33 cellular contexts compared by ENCODE assay signal in genomic region chr17:62392908-62393307, GRCh38. TPM values are rescaled to one million over a fixed set of nuclear protein-coding genes. Genes with fewer than 3 reads are reported as not detected.
"Had no signal": no experiment of that assay in that cellular context is flagged by ENCODE, and none has a peak within 500 bp of the region (broad histone marks: within the 10 kb centered on the region; RNA-seq: fewer than 3 reads in every experiment).

No MANE protein-coding gene starts in this region.

- H3K27ac Mint-ChIP-seq: stimulated activated effector memory CD8-positive, alpha-beta T cell treated with anti-CD3 and anti-CD28 coated beads, Interleukin-12 subunit alpha, Interleukin-12 subunit beta, amount 100 ng/mL, for 72 hours; stimulated activated memory B cell treated with anti-CD40 and anti-IgM and Interleukin-4, amounts not matched to agents 10 μg/mL and 1 μg/mL and 100 μg/mL, for 72 hours; stimulated activated naive B cell treated with anti-CD40 and anti-IgM and Interleukin-4, amounts not matched to agents 10 μg/mL and 1 μg/mL and 100 μg/mL, for 72 hours; stimulated activated naive CD8-positive, alpha-beta T cell treated with anti-CD3 and anti-CD28 coated beads, Interleukin-15, amount 100 ng/mL, for 72 hours; stimulated activated naive CD8-positive, alpha-beta T cell treated with anti-CD3 and anti-CD28 coated beads, Interleukin-15, Interleukin-2, amounts not matched to agents 100 ng/mL and 50 ng/mL, for 24 hours had no signal

- H3K36me3 ChIP-seq: stomach, suprapubic skin, thoracic aorta, thyroid gland, tibial artery, tibial nerve, transverse colon, upper lobe of left lung, upper lobe of right lung, uterus, vagina had no signal

- H3K36me3 Mint-ChIP-seq: stimulated activated effector memory CD8-positive, alpha-beta T cell treated with anti-CD3 and anti-CD28 coated beads, Interleukin-12 subunit alpha, Interleukin-12 subunit beta, amount 100 ng/mL, for 72 hours; stimulated activated memory B cell treated with anti-CD40 and anti-IgM and Interleukin-4, amounts not matched to agents 10 μg/mL and 1 μg/mL and 100 μg/mL, for 72 hours; stimulated activated naive B cell treated with anti-CD40 and anti-IgM and Interleukin-4, amounts not matched to agents 10 μg/mL and 1 μg/mL and 100 μg/mL, for 72 hours had no signal

- H3K9me3 Mint-ChIP-seq: stimulated activated effector memory CD8-positive, alpha-beta T cell treated with anti-CD3 and anti-CD28 coated beads, Interleukin-12 subunit alpha, Interleukin-12 subunit beta, amount 100 ng/mL, for 72 hours; stimulated activated memory B cell treated with anti-CD40 and anti-IgM and Interleukin-4, amounts not matched to agents 10 μg/mL and 1 μg/mL and 100 μg/mL, for 72 hours; stimulated activated naive B cell treated with anti-CD40 and anti-IgM and Interleukin-4, amounts not matched to agents 10 μg/mL and 1 μg/mL and 100 μg/mL, for 72 hours; stimulated activated naive CD8-positive, alpha-beta T cell treated with anti-CD3 and anti-CD28 coated beads, Interleukin-15, amount 100 ng/mL, for 72 hours; stimulated activated naive CD8-positive, alpha-beta T cell treated with anti-CD3 and anti-CD28 coated beads, Interleukin-15, Interleukin-2, amounts not matched to agents 100 ng/mL and 50 ng/mL, for 24 hours had no signal

- H3K4me3 ChIP-seq: stomach, suprapubic skin, testis, thoracic aorta, thyroid gland, tibial artery, tibial nerve, transverse colon, upper lobe of left lung, upper lobe of right lung, uterus, vagina had no signal

- H3K4me1 Mint-ChIP-seq: stimulated activated effector memory CD8-positive, alpha-beta T cell treated with anti-CD3 and anti-CD28 coated beads, Interleukin-12 subunit alpha, Interleukin-12 subunit beta, amount 100 ng/mL, for 72 hours; stimulated activated memory B cell treated with anti-CD40 and anti-IgM and Interleukin-4, amounts not matched to agents 10 μg/mL and 1 μg/mL and 100 μg/mL, for 72 hours; stimulated activated naive CD8-positive, alpha-beta T cell treated with anti-CD3 and anti-CD28 coated beads, Interleukin-15, amount 100 ng/mL, for 72 hours had no signal

- H3K27ac ChIP-seq: stomach, suprapubic skin, testis, thoracic aorta, thyroid gland, tibial artery, tibial nerve, transverse colon, upper lobe of left lung, upper lobe of right lung, uterus, vagina had no signal

- H3K9me3 ChIP-seq: stomach, suprapubic skin, testis, thoracic aorta, thyroid gland, tibial artery, tibial nerve, transverse colon, upper lobe of left lung, upper lobe of right lung, uterus, vagina had no signal

- H3K4me3 Mint-ChIP-seq: stimulated activated effector memory CD8-positive, alpha-beta T cell treated with anti-CD3 and anti-CD28 coated beads, Interleukin-12 subunit alpha, Interleukin-12 subunit beta, amount 100 ng/mL, for 72 hours; stimulated activated memory B cell treated with anti-CD40 and anti-IgM and Interleukin-4, amounts not matched to agents 10 μg/mL and 1 μg/mL and 100 μg/mL, for 72 hours; stimulated activated naive B cell treated with anti-CD40 and anti-IgM and Interleukin-4, amounts not matched to agents 10 μg/mL and 1 μg/mL and 100 μg/mL, for 72 hours; stimulated activated naive CD8-positive, alpha-beta T cell treated with anti-CD3 and anti-CD28 coated beads, Interleukin-15, amount 100 ng/mL, for 72 hours; stimulated activated naive CD8-positive, alpha-beta T cell treated with anti-CD3 and anti-CD28 coated beads, Interleukin-15, Interleukin-2, amounts not matched to agents 100 ng/mL and 50 ng/mL, for 24 hours had no signal

- DNase-seq: stimulated activated CD4-positive, alpha-beta T cell treated with anti-CD3 and anti-CD28 coated beads, Interleukin-2, amount 100 ng/mL, for 24 hours; stimulated activated CD4-positive, alpha-beta T cell treated with anti-CD3 and anti-CD28 coated beads, Interleukin-2, amount 100 ng/mL, for 48 hours; stimulated activated CD4-positive, alpha-beta T cell treated with anti-CD3 and anti-CD28 coated beads, Interleukin-4, amount 100 ng/mL, for 1 hour; stimulated activated CD4-positive, alpha-beta T cell treated with anti-CD3 and anti-CD28 coated beads, Interleukin-4, amount 100 ng/mL, for 24 hours; stimulated activated CD4-positive, alpha-beta T cell treated with anti-CD3 and anti-CD28 coated beads, Interleukin-4, amount 100 ng/mL, for 4 hours; stimulated activated CD8-positive, alpha-beta memory T cell treated with anti-CD3 and anti-CD28 coated beads, Interleukin-4, amount 100 ng/mL, for 48 hours; stimulated activated naive B cell treated with anti-CD40 and anti-IgM and Interleukin-4, amounts not matched to agents 10 μg/mL and 1 μg/mL and 100 μg/mL, for 72 hours; stimulated activated naive CD4-positive, alpha-beta T cell; stimulated activated naive CD4-positive, alpha-beta T cell treated with Interleukin-2 at 50 U/mL for 16 hours; stimulated activated naive CD8-positive, alpha-beta T cell treated with anti-CD3 and anti-CD28 coated beads, Interleukin-15, amount 100 ng/mL, for 72 hours; stimulated activated naive CD8-positive, alpha-beta T cell treated with anti-CD3 and anti-CD28 coated beads, Interleukin-15, Interleukin-2, amounts not matched to agents 100 U/mL and 50 U/mL, for 24 hours; stomach; substantia nigra; testis; thyroid gland; tibial artery; transverse colon; trophoblast cell; upper lobe of left lung; upper lobe of right lung; uterus had no signal

- H3K27me3 ChIP-seq: testis, thyroid gland, tibial artery, transverse colon, upper lobe of left lung, uterus, vagina had no signal

- ATAC-seq: stimulated activated effector memory CD8-positive, alpha-beta T cell treated with anti-CD3 and anti-CD28 coated beads, Interleukin-12 subunit alpha, Interleukin-12 subunit beta, amount 100 ng/mL, for 72 hours; stimulated activated memory B cell treated with anti-CD40 and anti-IgM and Interleukin-4, amounts not matched to agents 10 μg/mL and 1 μg/mL and 100 μg/mL, for 72 hours; stimulated activated naive B cell treated with anti-CD40 and anti-IgM and Interleukin-4, amounts not matched to agents 10 μg/mL and 1 μg/mL and 100 μg/mL, for 72 hours; stimulated activated naive CD8-positive, alpha-beta T cell treated with anti-CD3 and anti-CD28 coated beads, Interleukin-15, amount 100 ng/mL, for 72 hours; stimulated activated naive CD8-positive, alpha-beta T cell treated with anti-CD3 and anti-CD28 coated beads, Interleukin-15, Interleukin-2, amounts not matched to agents 100 U/mL and 50 U/mL, for 24 hours; upper lobe of right lung had no signal

RNA-seq across cellular contexts. Expression of gene EFCAB3, which starts 12.6 kb away (rescaled TPM):
- total RNA-seq: stomach, subcutaneous adipose tissue, suprapubic skin, temporal lobe, thoracic aorta, thyroid gland, tibial nerve, transverse colon, upper lobe of left lung, upper lobe of right lung, ureter, urinary bladder, uterus, vagina had no signal
- polyA plus RNA-seq: stomach, thymus, urinary bladder had no signal
